In the genomic region with DNA sequence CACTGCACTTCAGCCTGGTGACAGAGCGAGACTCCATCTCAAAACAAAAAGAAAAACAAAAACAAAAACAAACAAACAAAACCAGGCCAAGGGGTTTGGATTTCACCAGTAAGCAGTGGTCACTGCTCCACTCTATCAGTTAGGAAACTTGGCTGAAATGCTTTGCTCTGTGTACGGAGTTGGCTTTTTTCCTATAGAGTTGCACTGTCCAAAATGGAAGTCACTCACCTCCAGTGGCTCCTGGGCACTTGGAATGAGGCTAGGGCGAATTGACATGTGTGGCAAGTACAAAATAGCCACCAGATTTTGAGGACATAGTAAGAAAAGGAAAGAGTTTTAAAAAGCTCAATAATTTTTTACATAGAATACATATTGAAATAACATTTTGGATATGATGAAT, we compare ENCODE assay signal across 2 cellular contexts.
A peak's percentile ranks its signal among the peaks of the same experiment; 100 is the strongest.
TF ChIP-seq lines count a peak whose summit lies in the region.

No MANE protein-coding gene starts in this region.

TF ChIP-seq in liver, 16 proteins besides CTCF, POLR2A, EP300 and RAD21 (continued from another document):
- TF ChIP-seq, protein P1, sequence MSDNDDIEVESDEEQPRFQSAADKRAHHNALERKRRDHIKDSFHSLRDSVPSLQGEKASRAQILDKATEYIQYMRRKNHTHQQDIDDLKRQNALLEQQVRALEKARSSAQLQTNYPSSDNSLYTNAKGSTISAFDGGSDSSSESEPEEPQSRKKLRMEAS (IDR thresholded peaks at IDR 0.05) = no peak
- peak; percentile 72 for TF ChIP-seq YY1 (IDR thresholded peaks at IDR 0.05)
- TF ChIP-seq JUND (IDR thresholded peaks at IDR 0.05) = no peak

TF ChIP-seq in HepG2, 621 proteins besides CTCF, POLR2A, EP300 and RAD21:
- TF ChIP-seq, protein P2, sequence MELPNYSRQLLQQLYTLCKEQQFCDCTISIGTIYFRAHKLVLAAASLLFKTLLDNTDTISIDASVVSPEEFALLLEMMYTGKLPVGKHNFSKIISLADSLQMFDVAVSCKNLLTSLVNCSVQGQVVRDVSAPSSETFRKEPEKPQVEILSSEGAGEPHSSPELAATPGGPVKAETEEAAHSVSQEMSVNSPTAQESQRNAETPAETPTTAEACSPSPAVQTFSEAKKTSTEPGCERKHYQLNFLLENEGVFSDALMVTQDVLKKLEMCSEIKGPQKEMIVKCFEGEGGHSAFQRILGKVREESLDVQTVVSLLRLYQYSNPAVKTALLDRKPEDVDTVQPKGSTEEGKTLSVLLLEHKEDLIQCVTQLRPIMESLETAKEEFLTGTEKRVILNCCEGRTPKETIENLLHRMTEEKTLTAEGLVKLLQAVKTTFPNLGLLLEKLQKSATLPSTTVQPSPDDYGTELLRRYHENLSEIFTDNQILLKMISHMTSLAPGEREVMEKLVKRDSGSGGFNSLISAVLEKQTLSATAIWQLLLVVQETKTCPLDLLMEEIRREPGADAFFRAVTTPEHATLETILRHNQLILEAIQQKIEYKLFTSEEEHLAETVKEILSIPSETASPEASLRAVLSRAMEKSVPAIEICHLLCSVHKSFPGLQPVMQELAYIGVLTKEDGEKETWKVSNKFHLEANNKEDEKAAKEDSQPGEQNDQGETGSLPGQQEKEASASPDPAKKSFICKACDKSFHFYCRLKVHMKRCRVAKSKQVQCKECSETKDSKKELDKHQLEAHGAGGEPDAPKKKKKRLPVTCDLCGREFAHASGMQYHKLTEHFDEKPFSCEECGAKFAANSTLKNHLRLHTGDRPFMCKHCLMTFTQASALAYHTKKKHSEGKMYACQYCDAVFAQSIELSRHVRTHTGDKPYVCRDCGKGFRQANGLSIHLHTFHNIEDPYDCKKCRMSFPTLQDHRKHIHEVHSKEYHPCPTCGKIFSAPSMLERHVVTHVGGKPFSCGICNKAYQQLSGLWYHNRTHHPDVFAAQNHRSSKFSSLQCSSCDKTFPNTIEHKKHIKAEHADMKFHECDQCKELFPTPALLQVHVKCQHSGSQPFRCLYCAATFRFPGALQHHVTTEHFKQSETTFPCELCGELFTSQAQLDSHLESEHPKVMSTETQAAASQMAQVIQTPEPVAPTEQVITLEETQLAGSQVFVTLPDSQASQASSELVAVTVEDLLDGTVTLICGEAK (IDR thresholded peaks at IDR 0.05) = no peak
- TF ChIP-seq, protein P2 (CRISPR knock-in tag; IDR thresholded peaks at IDR 0.05) = no peak
